In genomic region chr11:27375370-27375769, GRCh38 we compare ENCODE assay signal across 15 cellular contexts. TPM values are rescaled to one million over a fixed set of nuclear protein-coding genes. Genes with fewer than 3 reads are reported as not detected.
DNase-seq lines count a peak whose midpoint lies in the region; ATAC-seq and TF ChIP-seq lines count a peak whose summit lies in the region.
"Had no signal": no experiment of that assay in that cellular context is flagged by ENCODE, and none has a peak within 500 bp of the region (broad histone marks: within the 10 kb centered on the region; RNA-seq: fewer than 3 reads in every experiment).

No MANE protein-coding gene starts in this region.

- intact Hi-C loops in left colon (cut with DNase I, micrococcal nuclease) (no loop called here), right lobe of liver (cut with DNase I) (no loop called here)
- intact Hi-C loops in activated CD8-positive, alpha-beta T cell treated with anti-CD3 and anti-CD28 coated beads for 36 hours (cut with micrococcal nuclease), result no loop called here

- peak overlapping the region; percentile 24 to 91 (median 77) for H3K27ac ChIP-seq in right lobe of liver
- H3K27ac ChIP-seq: 22Rv1, BLaER1 had no signal

- H3K36me3 Mint-ChIP-seq in progenitor cell of endocrine pancreas (ENCODE audit: insufficient read depth), result peaks cover 37% of the 10 kb centered on the region
- H3K36me3 Mint-ChIP-seq in activated CD8-positive, alpha-beta T cell treated with anti-CD3 and anti-CD28 coated beads for 36 hours (ENCODE audit: low read depth), result no peaks in the 10 kb centered on the region
- peaks cover 58% of the 10 kb centered on the region for H3K36me3 Mint-ChIP-seq in WTC11
- H3K36me3 Mint-ChIP-seq: CD14-positive monocyte; CD4-positive, alpha-beta memory T cell had no signal

- TF ChIP-seq CTCF in right lobe of liver (IDR thresholded peaks at IDR 0.05) (no peak), progenitor cell of endocrine pancreas (IDR thresholded peaks at IDR 0.05; ENCODE audit: unreplicated experiment) (no peak), WTC11 (IDR thresholded peaks at IDR 0.05) (no peak)
- no peak for TF ChIP-seq CTCF in activated CD8-positive, alpha-beta T cell treated with anti-CD3 and anti-CD28 coated beads for 36 hours (IDR thresholded peaks at IDR 0.05)

- POLR2A ChIA-PET in activated CD8-positive, alpha-beta T cell treated with anti-CD3 and anti-CD28 coated beads for 36 hours (lab: Charles Lee), result interaction anchor here (0.6 kb wide), 1 partner anchor 142 kb away, joined by 5 read pairs; no protein-coding TSS in a partner anchor
- POLR2A ChIA-PET in WTC11 (lab: Charles Lee), result no interaction called here

- CTCF ChIA-PET in activated CD8-positive, alpha-beta T cell treated with anti-CD3 and anti-CD28 coated beads for 36 hours (lab: Charles Lee), result interaction anchor here (0.9 kb wide), 1 partner anchor 110 kb away, joined by 3 read pairs; no protein-coding TSS in a partner anchor
- CTCF ChIA-PET in WTC11 (lab: Charles Lee), result interaction anchor here (0.6 to 1.6 kb wide), 3 partner anchors 12 to 153 kb away, joined by 3 to 4 read pairs (median 3); partner anchors contain the start of gene CCDC34

- peaks cover 62% of the 10 kb centered on the region for H3K4me1 Mint-ChIP-seq in progenitor cell of endocrine pancreas (ENCODE audit: low read depth)
- no peaks in the 10 kb centered on the region for H3K4me1 Mint-ChIP-seq in activated CD8-positive, alpha-beta T cell treated with anti-CD3 and anti-CD28 coated beads for 36 hours (ENCODE audit: low read depth)
- no peaks in the 10 kb centered on the region for H3K4me1 Mint-ChIP-seq in WTC11
- H3K4me1 Mint-ChIP-seq: CD14-positive monocyte; CD4-positive, alpha-beta memory T cell had no signal

- H3K27me3 Mint-ChIP-seq in progenitor cell of endocrine pancreas (no peaks in the 10 kb centered on the region), WTC11 (ENCODE audit: low read depth) (no peaks in the 10 kb centered on the region)
- no peaks in the 10 kb centered on the region for H3K27me3 Mint-ChIP-seq in activated CD8-positive, alpha-beta T cell treated with anti-CD3 and anti-CD28 coated beads for 36 hours
- H3K27me3 Mint-ChIP-seq: CD4-positive, alpha-beta memory T cell had no signal

- H3K4me1 ChIP-seq in right lobe of liver, result peaks cover 0 to 30% (median 11%) of the 10 kb centered on the region in 4 donors
- H3K4me1 ChIP-seq: BLaER1 had no signal

- no peaks in the 10 kb centered on the region for H3K27me3 ChIP-seq in right lobe of liver
- H3K27me3 ChIP-seq: BLaER1 had no signal

- TF ChIP-seq POLR2A in right lobe of liver (IDR thresholded peaks at IDR 0.05), result no peak

- H3K4me3 ChIP-seq in right lobe of liver, result no peak overlapping the region
- H3K4me3 ChIP-seq: A549, BLaER1 had no signal

- H3K9me3 ChIP-seq in right lobe of liver, result no peaks in the 10 kb centered on the region
- H3K9me3 ChIP-seq: A549, BLaER1 had no signal

- H3K36me3 ChIP-seq in right lobe of liver, result no peaks in the 10 kb centered on the region
- H3K36me3 ChIP-seq: BLaER1 had no signal

- ATAC-seq in left colon (peak; percentile 12), right lobe of liver (peak; percentile 60 to 87 (median 63)), WTC11 (no peak)
- ATAC-seq in activated CD8-positive, alpha-beta T cell treated with anti-CD3 and anti-CD28 coated beads for 36 hours, result no peak
- ATAC-seq: A549 had no signal

- WGBS in right lobe of liver (ENCODE audit: insufficient coverage, low coverage, low lambda C conversion rate, missing lambda C conversion rate), result 52% methylated on average over 2 of the region's 2 CpGs

- H3K4me3 Mint-ChIP-seq in progenitor cell of endocrine pancreas (ENCODE audit: low read depth) (no peak overlapping the region), WTC11 (no peak overlapping the region)
- H3K4me3 Mint-ChIP-seq in activated CD8-positive, alpha-beta T cell treated with anti-CD3 and anti-CD28 coated beads for 36 hours, result no peak overlapping the region
- H3K4me3 Mint-ChIP-seq: CD14-positive monocyte; CD4-positive, alpha-beta memory T cell; H9 had no signal

- H3K9me3 Mint-ChIP-seq in progenitor cell of endocrine pancreas (ENCODE audit: low read depth) (no peaks in the 10 kb centered on the region), WTC11 (no peaks in the 10 kb centered on the region)
- no peaks in the 10 kb centered on the region for H3K9me3 Mint-ChIP-seq in activated CD8-positive, alpha-beta T cell treated with anti-CD3 and anti-CD28 coated beads for 36 hours
- H3K9me3 Mint-ChIP-seq: CD14-positive monocyte, H9 had no signal

- peak; percentile 59 for DNase-seq in DMS53 (lab: John Stamatoyannopoulos, UW)
- no peak for DNase-seq in DMS53 treated with DMSO at 0.1 percent for 48 hours (lab: John Stamatoyannopoulos, UW; ENCODE audit: unreplicated experiment)
- no peak for DNase-seq in left colon
- no peak for DNase-seq in right lobe of liver
- DNase-seq in progenitor cell of endocrine pancreas (ENCODE audit: low spot score, unreplicated experiment), result no peak
- DNase-seq in activated CD8-positive, alpha-beta T cell treated with anti-CD3 and anti-CD28 coated beads for 36 hours, result no peak
- DNase-seq in globus pallidus (ENCODE audit: low spot score), result no peak
- DNase-seq in WTC11 (ENCODE audit: low spot score), result no peak
- DNase-seq: Calu3; CD4-positive, alpha-beta memory T cell; H9 had no signal

- H3K27ac Mint-ChIP-seq in progenitor cell of endocrine pancreas, result peak overlapping the region; percentile 64
- no peak overlapping the region for H3K27ac Mint-ChIP-seq in activated CD8-positive, alpha-beta T cell treated with anti-CD3 and anti-CD28 coated beads for 36 hours
- H3K27ac Mint-ChIP-seq in WTC11, result no peak overlapping the region
- H3K27ac Mint-ChIP-seq: CD14-positive monocyte; CD4-positive, alpha-beta memory T cell had no signal

TF ChIP-seq in WTC11, 78 proteins besides CTCF, POLR2A, EP300 and RAD21 (continues in another document):
- TF ChIP-seq CDX4 (CRISPR knock-in tag; IDR thresholded peaks at IDR 0.05; ENCODE audit: borderline replicate concordance) (no peak), E2F5 (CRISPR knock-in tag; IDR thresholded peaks at IDR 0.05) (no peak), USF1 (CRISPR knock-in tag; IDR thresholded peaks at IDR 0.05) (no peak), ZSCAN18 (CRISPR knock-in tag; IDR thresholded peaks at IDR 0.05) (no peak), GRHL2 (CRISPR knock-in tag; IDR thresholded peaks at IDR 0.05; ENCODE audit: insufficient replicate concordance, severe bottlenecking) (no peak), ATF3 (CRISPR knock-in tag; conservative IDR thresholded peaks at IDR 0.05) (no peak), FOXP1 (CRISPR knock-in tag; IDR thresholded peaks at IDR 0.05; ENCODE audit: borderline replicate concordance) (no peak)

RNA-seq across cellular contexts. Expression of gene CCDC34, which starts 12.4 kb away (rescaled TPM):
- total RNA-seq in left colon (1 to 10 TPM; 7.7 to 9.2 TPM), right lobe of liver (1 to 10 TPM; 1.8 to 3.6 (median 2.1) TPM), progenitor cell of endocrine pancreas (25.9 and 32.2 TPM in 2 replicates), WTC11 (2021) (18.9 to 23.7 TPM (median 22.8 TPM) in 3 replicates)
- total RNA-seq in activated CD8-positive, alpha-beta T cell treated with anti-CD3 and anti-CD28 coated beads for 36 hours, result 10 to 100 TPM; 26.8 to 28.5 TPM

Comparison
In these comparisons a context has a peak if more than half of its experiments do, and no peak if none do; other contexts are left out.
1. ATAC-seq: peak in left colon (single experiment) and right lobe of liver (4 of 4); none in activated CD8-positive, alpha-beta T cell treated with anti-CD3 and anti-CD28 coated beads for 36 hours (single experiment) and WTC11 (single experiment).